Comparison of ENCODE assay signal across 1 cellular context in genomic region chr20:50646483-50646996, GRCh38.
TF ChIP-seq lines count a peak whose summit lies in the region.

No MANE protein-coding gene starts in this region.

TF ChIP-seq in liver, 16 proteins besides CTCF, POLR2A, EP300 and RAD21:
- TF ChIP-seq GABPA (IDR thresholded peaks at IDR 0.05 in 1 of 2, conservative IDR thresholded peaks at IDR 0.05 in 1 of 2) = no peak
- TF ChIP-seq MAX (IDR thresholded peaks at IDR 0.05) = no peak
- TF ChIP-seq HNF4G (IDR thresholded peaks at IDR 0.05) = no peak
- TF ChIP-seq ATF3 (IDR thresholded peaks at IDR 0.05) = no peak
- TF ChIP-seq YY1 (IDR thresholded peaks at IDR 0.05) = no peak
- TF ChIP-seq REST (IDR thresholded peaks at IDR 0.05) = no peak
- no peak for TF ChIP-seq NR2F2 (IDR thresholded peaks at IDR 0.05)
- no peak for TF ChIP-seq RXRA (IDR thresholded peaks at IDR 0.05)
- TF ChIP-seq FOXA2 (IDR thresholded peaks at IDR 0.05) = no peak
